8 cellular contexts compared by ENCODE assay signal in the genomic region with DNA sequence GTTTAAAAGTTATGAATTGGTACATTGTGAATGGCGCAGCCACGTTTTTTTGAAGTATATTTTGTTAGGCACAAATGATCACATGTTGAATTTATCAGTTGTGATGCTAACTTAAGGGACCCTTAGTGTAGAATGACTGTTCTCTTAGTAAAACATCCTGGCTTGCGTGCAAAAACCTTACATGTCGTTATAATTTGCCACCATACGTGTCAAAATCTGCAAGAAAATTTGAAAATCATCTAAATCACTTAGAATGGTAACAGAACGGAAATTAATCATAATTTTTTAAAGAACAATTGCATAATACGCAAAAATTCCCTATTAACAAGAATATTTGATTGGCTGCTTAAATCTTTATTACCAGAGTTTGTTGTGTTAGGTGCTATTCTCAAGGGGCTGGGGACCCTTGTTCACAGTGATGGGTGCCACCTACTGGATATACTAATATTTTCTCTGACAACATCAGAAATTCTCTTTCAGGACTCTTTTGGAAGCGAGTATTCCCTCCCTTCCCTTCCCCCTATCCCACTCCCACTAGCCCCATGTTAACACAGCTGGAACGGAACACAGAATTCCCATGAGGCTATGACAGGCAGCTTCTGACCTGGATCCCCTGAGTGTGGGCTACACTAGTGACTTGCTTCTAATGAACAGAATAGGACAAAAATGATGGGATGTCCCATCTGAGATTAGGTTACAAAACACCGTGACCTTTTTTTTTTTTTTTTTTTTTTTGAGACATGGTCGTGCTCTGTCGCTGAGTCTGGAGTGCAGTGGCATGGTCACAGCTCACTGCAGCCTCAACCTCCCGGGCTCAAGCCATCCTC.
DNase-seq lines count a peak whose midpoint lies in the region; ATAC-seq and TF ChIP-seq lines count a peak whose summit lies in the region.

No MANE protein-coding gene starts in this region.

- H3K9me3 ChIP-seq in BLaER1 (no peaks in the 10 kb centered on the region), prostate gland (no peaks in the 10 kb centered on the region)

- H3K4me3 ChIP-seq in BLaER1 (no peak overlapping the region), prostate gland (no peak overlapping the region)

- no peaks in the 10 kb centered on the region for H3K36me3 Mint-ChIP-seq in T-helper 2 cell treated with Interferon-gamma antibody and Interleukin-4, amounts not matched to agents 5 μg/mL and 100 μg/mL, for 36 hours (ENCODE audit: low read depth)
- H3K36me3 Mint-ChIP-seq in activated CD4-positive, alpha-beta T cell treated with anti-CD3 and anti-CD28 coated beads for 36 hours (ENCODE audit: low read depth): no peaks in the 10 kb centered on the region

- H3K4me3 Mint-ChIP-seq in T-helper 2 cell treated with Interferon-gamma antibody and Interleukin-4, amounts not matched to agents 5 μg/mL and 100 μg/mL, for 36 hours: no peak overlapping the region
- no peak overlapping the region for H3K4me3 Mint-ChIP-seq in activated CD4-positive, alpha-beta T cell treated with anti-CD3 and anti-CD28 coated beads for 36 hours

- no peak for TF ChIP-seq POLR2A in prostate gland (IDR thresholded peaks at IDR 0.05)

- H3K27me3 Mint-ChIP-seq in T-helper 2 cell treated with Interferon-gamma antibody and Interleukin-4, amounts not matched to agents 5 μg/mL and 100 μg/mL, for 36 hours (ENCODE audit: low read depth): peaks cover 5% of the 10 kb centered on the region
- H3K27me3 Mint-ChIP-seq in activated CD4-positive, alpha-beta T cell treated with anti-CD3 and anti-CD28 coated beads for 36 hours: no peaks in the 10 kb centered on the region

- WGBS in prostate gland: 57% methylated on average over 12 of the region's 13 CpGs

- no peak overlapping the region for H3K27ac Mint-ChIP-seq in T-helper 2 cell treated with Interferon-gamma antibody and Interleukin-4, amounts not matched to agents 5 μg/mL and 100 μg/mL, for 36 hours
- no peak overlapping the region for H3K27ac Mint-ChIP-seq in activated CD4-positive, alpha-beta T cell treated with anti-CD3 and anti-CD28 coated beads for 36 hours

- CTCF ChIA-PET in activated CD4-positive, alpha-beta T cell treated with anti-CD3 and anti-CD28 coated beads for 36 hours (lab: Charles Lee): no interaction called here

- H3K4me1 ChIP-seq in BLaER1 (peaks cover 25% of the 10 kb centered on the region), prostate gland (replicated peaks) (no peaks in the 10 kb centered on the region)

- peak overlapping the region; percentile 62 for H3K4me2 ChIP-seq in BLaER1

- H3K36me3 ChIP-seq in BLaER1 (no peaks in the 10 kb centered on the region), prostate gland (no peaks in the 10 kb centered on the region)

- H3K9ac ChIP-seq in BLaER1: no peak overlapping the region

- intact Hi-C loops in prostate gland (cut with DNase I): loop anchor here (5.0 kb wide), 2 partner anchors 90 to 160 kb away; no protein-coding TSS in a partner anchor
- intact Hi-C loops in activated CD4-positive, alpha-beta T cell treated with anti-CD3 and anti-CD28 coated beads for 36 hours (cut with DNase I, micrococcal nuclease): loop anchor here (1.0 to 10.0 kb wide), 4 partner anchors 87 to 335 kb away; partner anchors contain the start of genes APOO (in 1 of the 2) and CXorf58 (in 1 of the 2)

- no peaks in the 10 kb centered on the region for H3K27me3 ChIP-seq in BLaER1
- H3K27me3 ChIP-seq in prostate gland (replicated peaks; ENCODE audit: insufficient read depth): no peaks in the 10 kb centered on the region

- peak; percentile 13 for ATAC-seq in GM18498 (IDR thresholded peaks at IDR 0.05; ENCODE audit: unreplicated experiment)
- ATAC-seq in HG03432 (IDR thresholded peaks at IDR 0.05; ENCODE audit: unreplicated experiment): peak; percentile 25
- no peak for ATAC-seq in activated CD4-positive, alpha-beta T cell treated with anti-CD3 and anti-CD28 coated beads for 36 hours

- H3K4me1 Mint-ChIP-seq in T-helper 2 cell treated with Interferon-gamma antibody and Interleukin-4, amounts not matched to agents 5 μg/mL and 100 μg/mL, for 36 hours (ENCODE audit: low read depth): peaks cover 5% of the 10 kb centered on the region
- peaks cover 11% of the 10 kb centered on the region for H3K4me1 Mint-ChIP-seq in activated CD4-positive, alpha-beta T cell treated with anti-CD3 and anti-CD28 coated beads for 36 hours

- peak; percentile 66 for DNase-seq in RKO (ENCODE audit: low spot score)
- peak; percentile 45 for DNase-seq in fibroblast of peridontal ligament (ENCODE audit: extremely low read depth)
- DNase-seq in prostate gland (ENCODE audit: low spot score): no peak
- no peak for DNase-seq in T-helper 2 cell treated with Interferon-gamma antibody and Interleukin-4, amounts not matched to agents 5 μg/mL and 100 μg/mL, for 36 hours (ENCODE audit: low spot score)
- no peak for DNase-seq in activated CD4-positive, alpha-beta T cell treated with anti-CD3 and anti-CD28 coated beads for 36 hours

- POLR2A ChIA-PET in activated CD4-positive, alpha-beta T cell treated with anti-CD3 and anti-CD28 coated beads for 36 hours (lab: Charles Lee): no interaction called here

- no peak overlapping the region for H3K27ac ChIP-seq in BLaER1
- no peak overlapping the region for H3K27ac ChIP-seq in prostate gland

- H4K20me1 ChIP-seq in BLaER1: no peaks in the 10 kb centered on the region

- H3K9me3 Mint-ChIP-seq in T-helper 2 cell treated with Interferon-gamma antibody and Interleukin-4, amounts not matched to agents 5 μg/mL and 100 μg/mL, for 36 hours: no peaks in the 10 kb centered on the region
- no peaks in the 10 kb centered on the region for H3K9me3 Mint-ChIP-seq in activated CD4-positive, alpha-beta T cell treated with anti-CD3 and anti-CD28 coated beads for 36 hours (ENCODE audit: low read depth)

- peak in 3 of 4 experiments; percentile 36 to 37 (median 36) for TF ChIP-seq CTCF in prostate gland (IDR thresholded peaks at IDR 0.05)

Comparison
In these comparisons a context has a peak if more than half of its experiments do, and no peak if none do; other contexts are left out.
1. DNase-seq: peak in RKO (single experiment) and fibroblast of peridontal ligament (single experiment); none in prostate gland (single experiment), T-helper 2 cell treated with Interferon-gamma antibody and Interleukin-4, amounts not matched to agents 5 μg/mL and 100 μg/mL, for 36 hours (single experiment) and activated CD4-positive, alpha-beta T cell treated with anti-CD3 and anti-CD28 coated beads for 36 hours (single experiment).